ENCODE assay signal across 22 cellular contexts in genomic region chr2:129859141-129859540, GRCh38.
"Had no signal": no experiment of that assay in that cellular context is flagged by ENCODE, and none has a peak within 500 bp of the region (broad histone marks: within the 10 kb centered on the region; RNA-seq: fewer than 3 reads in every experiment).

No MANE protein-coding gene starts in this region.

- H3K4me3 ChIP-seq: SJCRH30 had no signal

- H3K9me3 ChIP-seq: SJCRH30 had no signal

- DNase-seq: activated CD4-positive, alpha-beta memory T cell treated with anti-CD3 and anti-CD28 coated beads for 36 hours; activated CD4-positive, alpha-beta T cell treated with anti-CD3 and anti-CD28 coated beads, Interleukin-2, amount 10 ng/mL, durations not matched to agents 7 days and 5 days; activated CD4-positive, CD25-positive, alpha-beta regulatory T cell treated with anti-CD3 and anti-CD28 coated beads, Interleukin-2, amount 50 U/mL, for 72 hours; activated CD8-positive, alpha-beta memory T cell treated with anti-CD3 and anti-CD28 coated beads for 24 hours; activated effector memory CD4-positive, alpha-beta T cell treated with anti-CD3 and anti-CD28 coated beads, Interleukin-2, amount 50 U/mL, for 16 hours; activated naive CD4-positive, alpha-beta T cell treated with anti-CD3 and anti-CD28 coated beads for 36 hours; activated T-cell treated with anti-CD3 and anti-CD28 coated beads, Interleukin-2, amount 50 U/mL, for 4 hours; amygdala; Karpas-422; MM.1S; NCI-H1105; NCI-H1436; NCI-H1694 treated with DMSO at 0.1 percent for 48 hours; NCI-H2029 treated with DMSO at 0.1 percent for 48 hours; NCI-H510A treated with DMSO at 0.1 percent for 48 hours; NCI-H69; RPMI8226; SJCRH30; T-helper 17 cell; T-helper 9 cell had no signal

- ATAC-seq: activated T-cell treated with anti-CD3 and anti-CD28 coated beads, Interleukin-2, amount 50 U/mL, for 4 hours; T-helper 17 cell; WTC11 had no signal

- H3K4me1 ChIP-seq: SJCRH30 had no signal

- H3K27ac ChIP-seq: SJCRH30 had no signal

- FAIRE-seq: astrocyte had no signal

- H3K36me3 ChIP-seq: SJCRH30 had no signal
